ENCODE assay signal across 9 cellular contexts in the genomic region with DNA sequence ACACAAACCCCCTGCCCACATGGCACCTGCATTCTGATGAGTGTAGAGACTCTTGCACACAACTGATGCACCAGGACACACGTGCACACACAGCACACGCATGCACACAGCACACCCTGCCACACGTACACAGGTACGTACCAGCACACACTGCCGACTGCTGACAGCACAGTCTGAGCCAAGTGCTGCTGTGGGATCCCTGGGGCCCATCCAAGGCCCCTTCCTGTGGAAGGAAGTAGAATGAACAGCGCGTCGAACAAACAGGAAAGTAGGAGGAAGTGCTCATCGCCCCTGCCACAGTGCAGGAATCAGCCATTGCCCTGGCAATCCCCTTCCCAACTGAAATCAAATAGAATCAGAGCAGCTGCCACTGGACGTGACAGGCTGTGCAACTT. TPM values are rescaled to one million over a fixed set of nuclear protein-coding genes. Genes with fewer than 3 reads are reported as not detected.
DNase-seq lines count a peak whose midpoint lies in the region; ATAC-seq and TF ChIP-seq lines count a peak whose summit lies in the region.
"Had no signal": no experiment of that assay in that cellular context is flagged by ENCODE, and none has a peak within 500 bp of the region (broad histone marks: within the 10 kb centered on the region; RNA-seq: fewer than 3 reads in every experiment).

No MANE protein-coding gene starts in this region.

- no peak for TF ChIP-seq POLR2A in upper lobe of left lung (IDR thresholded peaks at IDR 0.05)

- H3K9me3 Mint-ChIP-seq in activated naive CD8-positive, alpha-beta T cell treated with anti-CD3 and anti-CD28 coated beads for 36 hours, result peaks cover 2% of the 10 kb centered on the region

- H3K4me1 Mint-ChIP-seq in activated naive CD8-positive, alpha-beta T cell treated with anti-CD3 and anti-CD28 coated beads for 36 hours, result peaks cover 24% of the 10 kb centered on the region

- H3K4me1 ChIP-seq in lower lobe of right lung, result peaks cover 37% of the 10 kb centered on the region
- peaks cover 43 to 48% (median 46%) of the 10 kb centered on the region in 4 donors for H3K4me1 ChIP-seq in upper lobe of left lung

- peak overlapping the region; percentile 64 for H3K27ac Mint-ChIP-seq in activated naive CD8-positive, alpha-beta T cell treated with anti-CD3 and anti-CD28 coated beads for 36 hours

- peak overlapping the region; percentile 64 for H3K27ac ChIP-seq in lower lobe of right lung
- peak overlapping the region in 3 of 4 donors; percentile 67 to 77 (median 76) for H3K27ac ChIP-seq in upper lobe of left lung

- TF ChIP-seq CTCF in lower lobe of right lung (IDR thresholded peaks at IDR 0.05) (no peak), upper lobe of left lung (IDR thresholded peaks at IDR 0.05) (no peak)

- H3K36me3 ChIP-seq in lower lobe of right lung, result peaks cover 15% of the 10 kb centered on the region
- H3K36me3 ChIP-seq in upper lobe of left lung, result peaks cover 0 to 18% (median 12%) of the 10 kb centered on the region in 4 donors

- intact Hi-C loops in lower lobe of right lung (cut with DNase I), result loop anchor here (10.0 kb wide), 1 partner anchor 281 kb away; no protein-coding TSS in a partner anchor

- no peaks in the 10 kb centered on the region for H3K27me3 Mint-ChIP-seq in activated naive CD8-positive, alpha-beta T cell treated with anti-CD3 and anti-CD28 coated beads for 36 hours

- no peaks in the 10 kb centered on the region for H3K9me3 ChIP-seq in lower lobe of right lung
- peaks cover 0 to 6% (median 0%) of the 10 kb centered on the region in 4 donors for H3K9me3 ChIP-seq in upper lobe of left lung

- ATAC-seq in lower lobe of right lung, result peak in 1 of 2 donors; percentile 23
- peak in 1 of 2 donors; percentile 12 for ATAC-seq in upper lobe of left lung (ENCODE audit: low FRiP score in 2 of 2)
- no peak for ATAC-seq in HG02884 (IDR thresholded peaks at IDR 0.05; ENCODE audit: unreplicated experiment)

- DNase-seq in activated CD4-positive, alpha-beta T cell treated with anti-CD3 and anti-CD28 coated beads for 48 hours, result peak; percentile 9
- DNase-seq in activated CD4-positive, alpha-beta T cell treated with anti-CD3 and anti-CD28 coated beads for 4 hours, result no peak
- DNase-seq in activated naive CD8-positive, alpha-beta T cell treated with anti-CD3 and anti-CD28 coated beads for 36 hours, result no peak
- DNase-seq in lower lobe of right lung (no peak), upper lobe of left lung (peak in 1 of 2 donors; percentile 34), EL (no peak), NCI-H446 (lab: John Stamatoyannopoulos, UW) (no peak)
- DNase-seq: NCI-H226 had no signal

- 41 to 48% methylated on average over 7 to 10 of the region's 10 CpGs for WGBS in upper lobe of left lung, 2 donors

- no peak for TF ChIP-seq EP300 in upper lobe of left lung (IDR thresholded peaks at IDR 0.05)

- H3K27me3 ChIP-seq in lower lobe of right lung (ENCODE audit: low read depth) (no peaks in the 10 kb centered on the region), upper lobe of left lung (no peaks in the 10 kb centered on the region)

- H3K4me3 Mint-ChIP-seq in activated naive CD8-positive, alpha-beta T cell treated with anti-CD3 and anti-CD28 coated beads for 36 hours, result no peak overlapping the region

- H3K36me3 Mint-ChIP-seq in activated naive CD8-positive, alpha-beta T cell treated with anti-CD3 and anti-CD28 coated beads for 36 hours, result peaks cover 17% of the 10 kb centered on the region

- H3K4me3 ChIP-seq in lower lobe of right lung (no peak overlapping the region), upper lobe of left lung (no peak overlapping the region)

RNA-seq across cellular contexts. Expression of gene CD82, which starts 57.9 kb away (rescaled TPM):
- total RNA-seq in activated naive CD8-positive, alpha-beta T cell treated with anti-CD3 and anti-CD28 coated beads for 36 hours, result 100 to 1,000 TPM; 339 to 343 TPM
- total RNA-seq in lower lobe of right lung (129 TPM), upper lobe of left lung (100 to 1,000 TPM in 2 of 6 donors, 10 to 100 TPM in 4; 29.8 to 148 (median 69.9) TPM)
